20 cellular contexts compared by ENCODE assay signal in the genomic region with DNA sequence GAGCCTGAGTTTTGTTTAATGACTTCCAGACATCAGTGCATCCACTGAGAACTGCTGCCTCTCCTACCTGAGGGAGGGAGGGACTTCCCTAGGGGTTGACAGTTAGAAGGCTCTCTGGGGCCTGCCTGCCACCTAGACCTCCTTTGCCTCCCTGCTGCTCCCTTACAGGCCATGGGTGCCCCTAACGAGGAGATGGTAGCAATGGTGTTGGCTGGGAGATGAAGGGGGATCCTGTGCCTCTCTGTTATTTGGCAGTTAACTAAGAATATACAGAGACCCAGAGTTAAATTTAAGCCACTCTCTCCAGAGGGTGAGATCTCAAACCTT.
DNase-seq lines count a peak whose midpoint lies in the region; ATAC-seq and TF ChIP-seq lines count a peak whose summit lies in the region.
"Had no signal": no experiment of that assay in that cellular context is flagged by ENCODE, and none has a peak within 500 bp of the region (broad histone marks: within the 10 kb centered on the region; RNA-seq: fewer than 3 reads in every experiment).

No MANE protein-coding gene starts in this region.

- intact Hi-C loops in PC-9 (cut with micrococcal nuclease; ENCODE audit: unreplicated experiment) = loop anchor here (1.0 to 10.0 kb wide), 7 partner anchors 73 to 765 kb away; no protein-coding TSS in a partner anchor

- H3K9me3 ChIP-seq in PC-9 (ENCODE audit: insufficient read depth, low read depth) (no peaks in the 10 kb centered on the region), endodermal cell (ENCODE audit: control insufficient read depth, low read length) (peaks cover 11% of the 10 kb centered on the region), parathyroid adenoma (ENCODE audit: control insufficient read depth, low read length) (no peaks in the 10 kb centered on the region), WERI-Rb-1 (ENCODE audit: severe bottlenecking) (peaks cover 3% of the 10 kb centered on the region)
- H3K9me3 ChIP-seq: BE2C, esophagus muscularis mucosa, pancreas, testis had no signal

- peaks cover 20% of the 10 kb centered on the region for H3K9me3 Mint-ChIP-seq in endodermal cell
- peaks cover 0 to 9% of the 10 kb centered on the region in 2 donors for H3K9me3 Mint-ChIP-seq in stimulated activated naive CD8-positive, alpha-beta T cell treated with anti-CD3 and anti-CD28 coated beads, Interleukin-15, amount 100 ng/mL, for 72 hours
- H3K9me3 Mint-ChIP-seq: activated CD4-positive, alpha-beta memory T cell treated with anti-CD3 and anti-CD28 coated beads for 36 hours; activated naive CD8-positive, alpha-beta T cell treated with anti-CD3 and anti-CD28 coated beads, Interleukin-2, amount 50 U/mL, for 24 hours; effector memory CD8-positive, alpha-beta T cell had no signal

- BruUV-seq in PC-9 (replicated peaks; lab: Mats Ljungman, UMichigan) = no TSS peak

- H3K27me3 ChIP-seq in PC-9 (ENCODE audit: insufficient read depth, low read depth) (no peaks in the 10 kb centered on the region), endodermal cell (ENCODE audit: control insufficient read depth, insufficient read depth, low read length, poor library complexity, severe bottlenecking) (no peaks in the 10 kb centered on the region), parathyroid adenoma (ENCODE audit: control insufficient read depth, insufficient read depth, low read length) (no peaks in the 10 kb centered on the region), WERI-Rb-1 (ENCODE audit: insufficient read depth, low read depth, severe bottlenecking) (no peaks in the 10 kb centered on the region)
- H3K27me3 ChIP-seq: BE2C, esophagus muscularis mucosa, pancreas, testis had no signal

- no peak for TF ChIP-seq CTCF in PC-9 (conservative IDR thresholded peaks at IDR 0.05)
- no peak for TF ChIP-seq CTCF in endodermal cell (conservative IDR thresholded peaks at IDR 0.05)
- no peak for TF ChIP-seq CTCF in parathyroid adenoma (IDR thresholded peaks at IDR 0.05)
- TF ChIP-seq CTCF in WERI-Rb-1 (IDR thresholded peaks at IDR 0.05; ENCODE audit: low read depth, low read length) = no peak

- H3K4me2 ChIP-seq in PC-9 (peak overlapping the region; percentile 3; the same call in 1 of the 2 replicates), parathyroid adenoma (ENCODE audit: low read length) (no peak overlapping the region)

- H3K27me3 Mint-ChIP-seq in endodermal cell (ENCODE audit: insufficient read depth) = peaks cover 9% of the 10 kb centered on the region
- no peaks in the 10 kb centered on the region for H3K27me3 Mint-ChIP-seq in stimulated activated naive CD8-positive, alpha-beta T cell treated with anti-CD3 and anti-CD28 coated beads, Interleukin-15, amount 100 ng/mL, for 72 hours

- no peaks in the 10 kb centered on the region for H3K36me3 ChIP-seq in PC-9 (ENCODE audit: low read depth)
- H3K36me3 ChIP-seq in endodermal cell (ENCODE audit: control insufficient read depth, insufficient read depth, low read length) = no peaks in the 10 kb centered on the region
- H3K36me3 ChIP-seq in parathyroid adenoma (ENCODE audit: control insufficient read depth, insufficient read depth, low read length) = no peaks in the 10 kb centered on the region
- no peaks in the 10 kb centered on the region for H3K36me3 ChIP-seq in WERI-Rb-1
- H3K36me3 ChIP-seq: BE2C, esophagus muscularis mucosa, heart right ventricle, pancreas had no signal

- H3K4me1 ChIP-seq in PC-9 (replicated peaks; ENCODE audit: insufficient read depth) = 0 out of 2 replicates have a peak, but pooled peaks cover 6% of the 10 kb centered on the region
- no peaks in the 10 kb centered on the region for H3K4me1 ChIP-seq in endodermal cell (ENCODE audit: control insufficient read depth, insufficient read depth, low read length)
- no peaks in the 10 kb centered on the region for H3K4me1 ChIP-seq in parathyroid adenoma
- H3K4me1 ChIP-seq: BE2C, pancreas had no signal

- no peak overlapping the region for H3K27ac Mint-ChIP-seq in endodermal cell
- no peak overlapping the region for H3K27ac Mint-ChIP-seq in stimulated activated naive CD8-positive, alpha-beta T cell treated with anti-CD3 and anti-CD28 coated beads, Interleukin-15, amount 100 ng/mL, for 72 hours
- H3K27ac Mint-ChIP-seq: activated CD4-positive, alpha-beta memory T cell treated with anti-CD3 and anti-CD28 coated beads for 36 hours; activated naive CD8-positive, alpha-beta T cell treated with anti-CD3 and anti-CD28 coated beads, Interleukin-2, amount 50 U/mL, for 24 hours; activated T-cell treated with anti-CD3 and anti-CD28 coated beads, Interleukin-2, amount 50 U/mL, for 72 hours; CD8-positive, alpha-beta memory T cell; effector memory CD8-positive, alpha-beta T cell; nephron progenitor cell had no signal

- H3K9me2 ChIP-seq in PC-9 (ENCODE audit: insufficient read depth) = no peaks in the 10 kb centered on the region; the same call in 1 of the 2 replicates

- H2AFZ ChIP-seq in PC-9 (no peak overlapping the region), parathyroid adenoma (peak overlapping the region; percentile 43)

- peak; percentile 16 for ATAC-seq in GM21723 (IDR thresholded peaks at IDR 0.05; ENCODE audit: unreplicated experiment)
- no peak for ATAC-seq in GM18873 (IDR thresholded peaks at IDR 0.05; ENCODE audit: low FRiP score, unreplicated experiment)
- ATAC-seq in stimulated activated naive CD8-positive, alpha-beta T cell treated with anti-CD3 and anti-CD28 coated beads, Interleukin-15, amount 100 ng/mL, for 72 hours = no peak
- ATAC-seq: activated naive CD8-positive, alpha-beta T cell treated with anti-CD3 and anti-CD28 coated beads, Interleukin-2, amount 50 U/mL, for 24 hours; effector memory CD8-positive, alpha-beta T cell had no signal

- CTCF ChIA-PET in PC-9 (lab: Charles Lee) = no interaction called here

- no peaks in the 10 kb centered on the region for H3K79me2 ChIP-seq in PC-9 (ENCODE audit: low read depth)
- no peaks in the 10 kb centered on the region for H3K79me2 ChIP-seq in parathyroid adenoma

- WGBS in endodermal cell (ENCODE audit: insufficient coverage in 1 of 2, insufficient read length in 1 of 2), 2 experiments = 93% methylated on average over 1 of the region's 1 CpG; no CpG with 5 or more reads in 1 of the 2 experiments

- H3K4me3 ChIP-seq in PC-9 (no peak overlapping the region), endodermal cell (ENCODE audit: low read length) (no peak overlapping the region), parathyroid adenoma (ENCODE audit: low read depth, low read length) (no peak overlapping the region), WERI-Rb-1 (ENCODE audit: low read depth, low read length) (no peak overlapping the region)
- H3K4me3 ChIP-seq: esophagus muscularis mucosa, heart right ventricle, lung had no signal

- H3K27ac ChIP-seq in PC-9 (no peak overlapping the region), endodermal cell (ENCODE audit: low read depth, low read length) (no peak overlapping the region), parathyroid adenoma (no peak overlapping the region), WERI-Rb-1 (no peak overlapping the region)
- H3K27ac ChIP-seq: esophagus muscularis mucosa, heart right ventricle, pancreas, testis had no signal

- DNase-seq in PC-9 (no peak), endodermal cell (peak; percentile 45), WERI-Rb-1 (no peak)
- DNase-seq in stimulated activated naive CD8-positive, alpha-beta T cell treated with anti-CD3 and anti-CD28 coated beads, Interleukin-15, amount 100 ng/mL, for 72 hours = no peak
- DNase-seq in stimulated activated CD4-positive, alpha-beta T cell treated with anti-CD3 and anti-CD28 coated beads, Interleukin-2, amount 100 ng/mL, for 24 hours = no peak

- H4K20me1 ChIP-seq in PC-9 (ENCODE audit: insufficient read depth) = no peaks in the 10 kb centered on the region

- no peaks in the 10 kb centered on the region for H3F3A ChIP-seq in PC-9 (ENCODE audit: insufficient read depth, low read depth)

- H3K9ac ChIP-seq in endodermal cell (ENCODE audit: extremely low read depth, low read length, poor library complexity, severe bottlenecking) (no peak overlapping the region), parathyroid adenoma (no peak overlapping the region)

- POLR2A ChIA-PET in PC-9 (lab: Charles Lee; ENCODE audit: unreplicated experiment) = interaction anchor here (0.7 kb wide), 1 partner anchor 132 kb away, joined by 4 read pairs; no protein-coding TSS in a partner anchor

- no peak overlapping the region for H3K4me3 Mint-ChIP-seq in endodermal cell
- H3K4me3 Mint-ChIP-seq in stimulated activated naive CD8-positive, alpha-beta T cell treated with anti-CD3 and anti-CD28 coated beads, Interleukin-15, amount 100 ng/mL, for 72 hours = no peak overlapping the region
- H3K4me3 Mint-ChIP-seq: activated CD4-positive, alpha-beta memory T cell treated with anti-CD3 and anti-CD28 coated beads for 36 hours; activated naive CD8-positive, alpha-beta T cell treated with anti-CD3 and anti-CD28 coated beads, Interleukin-2, amount 50 U/mL, for 24 hours; activated T-cell treated with anti-CD3 and anti-CD28 coated beads, Interleukin-2, amount 50 U/mL, for 72 hours; CD8-positive, alpha-beta memory T cell; effector memory CD8-positive, alpha-beta T cell; nephron progenitor cell had no signal

- peaks cover 3% of the 10 kb centered on the region for H3K36me3 Mint-ChIP-seq in endodermal cell (ENCODE audit: low read depth)
- H3K36me3 Mint-ChIP-seq: activated CD4-positive, alpha-beta memory T cell treated with anti-CD3 and anti-CD28 coated beads for 36 hours; CD8-positive, alpha-beta memory T cell had no signal

- peaks cover 2% of the 10 kb centered on the region for H3K4me1 Mint-ChIP-seq in endodermal cell
- H3K4me1 Mint-ChIP-seq in stimulated activated naive CD8-positive, alpha-beta T cell treated with anti-CD3 and anti-CD28 coated beads, Interleukin-15, amount 100 ng/mL, for 72 hours = no peaks in the 10 kb centered on the region
- H3K4me1 Mint-ChIP-seq: activated naive CD8-positive, alpha-beta T cell treated with anti-CD3 and anti-CD28 coated beads, Interleukin-2, amount 50 U/mL, for 24 hours; CD8-positive, alpha-beta memory T cell had no signal
